ENCODE assay signal across 8 cellular contexts in genomic region chr22:26485013-26485412, GRCh38. TPM values are rescaled to one million over a fixed set of nuclear protein-coding genes. Genes with fewer than 3 reads are reported as not detected.
DNase-seq lines count a peak whose midpoint lies in the region; ATAC-seq, FAIRE-seq and TF ChIP-seq lines count a peak whose summit lies in the region.
"Had no signal": no experiment of that assay in that cellular context is flagged by ENCODE, and none has a peak within 500 bp of the region (broad histone marks: within the 10 kb centered on the region; RNA-seq: fewer than 3 reads in every experiment).

No MANE protein-coding gene starts in this region.

- intact Hi-C loops in endothelial cell of umbilical vein (cut with micrococcal nuclease) = loop anchor here (5.0 kb wide), 1 partner anchor 1363 kb away; no protein-coding TSS in a partner anchor
- intact Hi-C loops in sigmoid colon (cut with DNase I) = no loop called here

- H3K27ac ChIP-seq in endothelial cell of umbilical vein (ENCODE audit: insufficient read depth, low read depth, low read length) (no peak overlapping the region), sigmoid colon (peak overlapping the region; percentile 88 to 96 (median 92))

- no peaks in the 10 kb centered on the region for H3K27me3 ChIP-seq in endothelial cell of umbilical vein (ENCODE audit: control insufficient read depth in 2 of 2, insufficient read depth in 2 of 2, low read length in 2 of 2)
- H3K27me3 ChIP-seq in sigmoid colon = no peaks in the 10 kb centered on the region

- TF ChIP-seq POLR2A in endothelial cell of umbilical vein (IDR thresholded peaks at IDR 0.05; ENCODE audit: low read depth, low read length) (no peak), sigmoid colon (IDR thresholded peaks at IDR 0.05) (no peak)

- TF ChIP-seq CTCF in GM12865 (IDR thresholded peaks at IDR 0.05; ENCODE audit: insufficient read depth, low read depth, low read length, missing control alignments) = no peak
- no peak for TF ChIP-seq CTCF in endothelial cell of umbilical vein (IDR thresholded peaks at IDR 0.05; ENCODE audit: extremely low read depth in 1 of 2, insufficient read depth in 1 of 2, low read depth in 1 of 2, low read length in 2 of 2)
- TF ChIP-seq CTCF in sigmoid colon (IDR thresholded peaks at IDR 0.05) = no peak
- TF ChIP-seq CTCF in GM13977 (IDR thresholded peaks at IDR 0.05; ENCODE audit: extremely low read depth, insufficient read depth, missing control alignments) = no peak

- H3K9me3 ChIP-seq in endothelial cell of umbilical vein (replicated peaks; ENCODE audit: control insufficient read depth, insufficient read depth, low read length) (no peaks in the 10 kb centered on the region), sigmoid colon (no peaks in the 10 kb centered on the region)

- peak overlapping the region; percentile 92 for H3K4me2 ChIP-seq in endothelial cell of umbilical vein (ENCODE audit: insufficient read depth, low read length)

- TF ChIP-seq EP300 in sigmoid colon (IDR thresholded peaks at IDR 0.05) = no peak

- DNase-seq in GM12865 (ENCODE audit: low read depth) (no peak), OCI-M1 (lab: John Stamatoyannopoulos, UW) (peak; percentile 34), endothelial cell of umbilical vein (ENCODE audit: low read depth, low spot score) (no peak), sigmoid colon (no peak), NOMO-1 (lab: John Stamatoyannopoulos, UW; ENCODE audit: unreplicated experiment in 2 of 2) (no peak), GM13977 (ENCODE audit: low spot score) (no peak)
- DNase-seq: occipital lobe had no signal

- 57 to 75% methylated on average over 7 of the region's 7 CpGs for WGBS in sigmoid colon, 2 donors

- no peaks in the 10 kb centered on the region for H4K20me1 ChIP-seq in endothelial cell of umbilical vein (replicated peaks; ENCODE audit: control insufficient read depth, extremely low read depth, insufficient read depth, low read length)

- in situ Hi-C loops in GM13977 (cut with MboI; ENCODE audit: low pct_unique_long_range_greater_than_20kb, low sequenced_read_pairs, unreplicated experiment) = no loop called here

- peaks cover 7 to 12% of the 10 kb centered on the region in 2 experiments for H3K36me3 ChIP-seq in endothelial cell of umbilical vein (ENCODE audit: control insufficient read depth in 2 of 2, extremely low read depth in 1 of 2, insufficient read depth in 2 of 2, low read length in 2 of 2)
- H3K36me3 ChIP-seq in sigmoid colon = peaks cover 9 to 38% (median 23%) of the 10 kb centered on the region in 4 donors

- peak overlapping the region; percentile 11 for H3K9ac ChIP-seq in endothelial cell of umbilical vein (replicated peaks; ENCODE audit: extremely low read depth, insufficient read depth, low read length)

- no peak for ATAC-seq in GM21825 (IDR thresholded peaks at IDR 0.05; ENCODE audit: unreplicated experiment)

- H2AFZ ChIP-seq in endothelial cell of umbilical vein (ENCODE audit: low read depth, low read length) = no peak overlapping the region

- BruUV-seq in endothelial cell of umbilical vein (replicated peaks; lab: Mats Ljungman, UMichigan) = no TSS peak

- no peaks in the 10 kb centered on the region for H3K9me1 ChIP-seq in endothelial cell of umbilical vein (replicated peaks; ENCODE audit: control insufficient read depth, extremely low read depth, insufficient read depth, low read length)

- CTCF ChIA-PET in endothelial cell of umbilical vein (lab: Charles Lee) = interaction anchor here (1.8 to 1.9 kb wide), 2 partner anchors 17 to 18 kb away, joined by 5 to 6 read pairs; no protein-coding TSS in a partner anchor

- no peak for FAIRE-seq in endothelial cell of umbilical vein (lab: Jason Lieb, UNC)

- dilution Hi-C loops in endothelial cell of umbilical vein (cut with MboI; ENCODE audit: extremely low pct_ligation_motif_present, low sequenced_read_pairs) = no loop called here

- peaks cover 41% of the 10 kb centered on the region for H3K79me2 ChIP-seq in endothelial cell of umbilical vein (ENCODE audit: control insufficient read depth, insufficient read depth, low read length)

- H3K4me1 ChIP-seq in endothelial cell of umbilical vein (ENCODE audit: control insufficient read depth, extremely low read depth, insufficient read depth, low read length) = peaks cover 24% of the 10 kb centered on the region
- H3K4me1 ChIP-seq in sigmoid colon = peaks cover 0 to 49% (median 44%) of the 10 kb centered on the region in 4 donors

- POLR2A ChIA-PET in endothelial cell of umbilical vein (lab: Charles Lee) = interaction anchor here (1.8 to 1.9 kb wide), 2 partner anchors 15 to 27 kb away, joined by 5 to 13 read pairs; partner anchors contain the start of gene TFIP11

- peak overlapping the region; percentile 70 for H3K4me3 ChIP-seq in GM12865 (ENCODE audit: low read depth, low read length)
- H3K4me3 ChIP-seq in endothelial cell of umbilical vein (replicated peaks in 1 of 3; ENCODE audit: insufficient read depth in 1 of 3, low read depth in 1 of 3, low read length in 3 of 3) = no peak overlapping the region
- H3K4me3 ChIP-seq in sigmoid colon = no peak overlapping the region

TF ChIP-seq in endothelial cell of umbilical vein, 7 proteins besides CTCF, POLR2A, EP300 and RAD21:
- TF ChIP-seq MYC (IDR thresholded peaks at IDR 0.05; ENCODE audit: low read depth, low read length) (no peak), JUN (IDR thresholded peaks at IDR 0.05; ENCODE audit: borderline replicate concordance, insufficient read depth, insufficient read length, low read depth) (no peak), GATA2 (IDR thresholded peaks at IDR 0.05; ENCODE audit: insufficient read depth, insufficient read length, low read depth, low read length) (no peak), MAX (IDR thresholded peaks at IDR 0.05; ENCODE audit: insufficient read depth, insufficient read length) (no peak), POLR2AphosphoS5 (IDR thresholded peaks at IDR 0.05; ENCODE audit: insufficient read depth, low read depth, low read length) (no peak), FOS (IDR thresholded peaks at IDR 0.05; ENCODE audit: borderline replicate concordance, insufficient read depth, low read length) (no peak), EZH2 (IDR thresholded peaks at IDR 0.05; ENCODE audit: borderline replicate concordance, low read depth, low read length, severe bottlenecking) (no peak)

RNA-seq across cellular contexts. Expression of gene SRRD, which starts 1.3 kb away (rescaled TPM):
- total RNA-seq in endothelial cell of umbilical vein (24.2 and 28.5 TPM in 2 replicates), sigmoid colon (10 to 100 TPM in 3 of 4 donors, 1 to 10 TPM in 1; 10.0 to 17.4 (median 11.3) TPM)
- polyA plus RNA-seq in endothelial cell of umbilical vein (21.4 and 23.4 TPM in 2 replicates), sigmoid colon (10 to 100 TPM in 1 of 3 donors, 1 to 10 TPM in 2; 4.4 to 10.0 (median 4.8) TPM)
- 27.3 and 34.9 TPM in 2 replicates for polyA plus RNA-seq in endothelial cell of umbilical vein (2011; cell fraction: cytosol; rRNA removed)
- 20.3 and 27.4 TPM in 2 replicates for polyA plus RNA-seq in endothelial cell of umbilical vein (2011; cell fraction: nucleus; rRNA removed)
- 25.5 and 32.5 TPM in 2 replicates for polyA plus RNA-seq in endothelial cell of umbilical vein (2012)
- polyA minus RNA-seq in endothelial cell of umbilical vein = 23.4 and 38.2 TPM in 2 replicates
- polyA minus RNA-seq in endothelial cell of umbilical vein (2011; cell fraction: cytosol; rRNA and poly(A)+ RNA removed) = 4.9 TPM
- polyA minus RNA-seq in endothelial cell of umbilical vein (2011; cell fraction: nucleus; rRNA and poly(A)+ RNA removed) = 9.4 and 9.9 TPM in 2 replicates

RNA-seq across cellular contexts. Expression of gene HPS4, which starts 1.4 kb away (rescaled TPM):
- 29.7 and 34.9 TPM in 2 replicates for total RNA-seq in endothelial cell of umbilical vein
- 25.8 and 28.4 TPM in 2 replicates for polyA plus RNA-seq in endothelial cell of umbilical vein
- 22.0 and 26.5 TPM in 2 replicates for polyA plus RNA-seq in endothelial cell of umbilical vein (2011; cell fraction: cytosol; rRNA removed)
- 122 and 129 TPM in 2 replicates for polyA plus RNA-seq in endothelial cell of umbilical vein (2011; cell fraction: nucleus; rRNA removed)
- 15.7 and 18.9 TPM in 2 replicates for polyA plus RNA-seq in endothelial cell of umbilical vein (2012)
- 34.4 and 39.2 TPM in 2 replicates for polyA minus RNA-seq in endothelial cell of umbilical vein
- polyA minus RNA-seq in endothelial cell of umbilical vein (2011; cell fraction: cytosol; rRNA and poly(A)+ RNA removed) = 9.0 TPM
- polyA minus RNA-seq in endothelial cell of umbilical vein (2011; cell fraction: nucleus; rRNA and poly(A)+ RNA removed) = 42.7 and 59.2 TPM in 2 replicates
- total RNA-seq in sigmoid colon = 10 to 100 TPM; 16.0 to 48.7 (median 20.5) TPM
- 10 to 100 TPM in 1 of 3 donors, 1 to 10 TPM in 2; 4.8 to 19.0 (median 9.0) TPM for polyA plus RNA-seq in sigmoid colon

RNA-seq across cellular contexts. Expression of gene TFIP11, which starts 27.3 kb away (rescaled TPM):
- total RNA-seq in endothelial cell of umbilical vein = 49.8 and 54.9 TPM in 2 replicates
- 33.5 and 35.7 TPM in 2 replicates for polyA plus RNA-seq in endothelial cell of umbilical vein
- 32.5 and 33.3 TPM in 2 replicates for polyA plus RNA-seq in endothelial cell of umbilical vein (2011; cell fraction: cytosol; rRNA removed)
- polyA plus RNA-seq in endothelial cell of umbilical vein (2011; cell fraction: nucleus; rRNA removed) = 68.4 and 94.4 TPM in 2 replicates
- polyA plus RNA-seq in endothelial cell of umbilical vein (2012) = 25.4 and 28.8 TPM in 2 replicates
- polyA minus RNA-seq in endothelial cell of umbilical vein = 48.9 and 65.7 TPM in 2 replicates
- polyA minus RNA-seq in endothelial cell of umbilical vein (2011; cell fraction: cytosol; rRNA and poly(A)+ RNA removed) = 20.1 TPM
- 53.7 and 54.0 TPM in 2 replicates for polyA minus RNA-seq in endothelial cell of umbilical vein (2011; cell fraction: nucleus; rRNA and poly(A)+ RNA removed)
- total RNA-seq in sigmoid colon = 10 to 100 TPM; 14.0 to 19.1 (median 15.8) TPM
- polyA plus RNA-seq in sigmoid colon = 10 to 100 TPM in 2 of 3 donors, 1 to 10 TPM in 1; 8.4 to 18.2 (median 10.2) TPM

RNA-seq across cellular contexts. Expression of gene ASPHD2, which starts 56.0 kb away (rescaled TPM):
- total RNA-seq in endothelial cell of umbilical vein (5.5 and 7.8 TPM in 2 replicates), sigmoid colon (1 to 10 TPM in 3 of 4 donors, under 1 TPM in 1; 0.83 to 1.6 (median 1.3) TPM)
- polyA plus RNA-seq in endothelial cell of umbilical vein (4.8 and 5.3 TPM in 2 replicates), sigmoid colon (1 to 10 TPM; 1.2 to 3.4 (median 1.8) TPM)
- 3.6 and 3.9 TPM in 2 replicates for polyA plus RNA-seq in endothelial cell of umbilical vein (2011; cell fraction: cytosol; rRNA removed)
- 2.6 and 2.9 TPM in 2 replicates for polyA plus RNA-seq in endothelial cell of umbilical vein (2011; cell fraction: nucleus; rRNA removed)
- polyA plus RNA-seq in endothelial cell of umbilical vein (2012) = 2.3 and 3.3 TPM in 2 replicates
- 5.2 and 7.4 TPM in 2 replicates for polyA minus RNA-seq in endothelial cell of umbilical vein
- not detected for polyA minus RNA-seq in endothelial cell of umbilical vein (2011; cell fraction: cytosol; rRNA and poly(A)+ RNA removed)
- 2.7 and 3.4 TPM in 2 replicates for polyA minus RNA-seq in endothelial cell of umbilical vein (2011; cell fraction: nucleus; rRNA and poly(A)+ RNA removed)
